Comparison of ENCODE assay signal across 8 cellular contexts in the genomic region with DNA sequence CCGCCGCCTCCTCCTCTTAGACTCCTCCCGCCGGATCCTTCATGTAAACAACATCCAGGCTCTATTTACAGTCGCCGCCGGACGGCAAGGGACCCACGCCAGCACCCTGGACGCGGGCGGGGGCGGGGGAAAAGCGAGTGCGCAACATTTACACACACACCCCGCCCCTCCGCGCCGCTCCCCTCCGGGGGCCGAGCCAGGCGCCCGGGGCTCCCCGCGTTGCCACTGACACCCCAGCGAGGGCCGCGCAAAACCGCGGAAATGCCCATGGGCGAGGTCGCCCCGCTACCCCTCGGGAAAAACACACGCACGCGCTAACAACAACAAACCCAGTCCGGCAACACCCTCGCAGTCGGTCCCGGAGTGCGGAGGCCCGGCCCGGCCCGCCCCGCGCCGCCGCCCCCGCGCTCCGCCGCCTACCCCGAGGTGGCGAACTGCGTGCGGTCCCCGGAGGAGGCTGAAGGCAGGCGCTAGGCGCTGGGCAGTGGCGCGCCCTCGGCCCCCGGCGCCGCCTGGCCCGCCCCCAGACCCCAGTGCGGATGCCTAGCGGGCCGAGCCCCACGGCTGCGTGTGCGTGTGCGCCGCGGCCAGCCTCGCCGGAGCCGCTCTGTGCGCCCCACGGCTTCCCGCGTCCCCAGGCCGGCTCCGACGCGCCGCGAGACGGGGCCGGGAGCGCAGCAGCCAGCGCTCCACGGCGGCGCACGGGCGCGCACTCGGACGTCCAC.
DNase-seq lines count a peak whose midpoint lies in the region; ATAC-seq and TF ChIP-seq lines count a peak whose summit lies in the region.

No MANE protein-coding gene starts in this region.

- peak; percentile 74 for DNase-seq in ELR (ENCODE audit: low read depth)
- peak; percentile 39 for DNase-seq in NCI-H2107 (lab: John Stamatoyannopoulos, UW)
- peak; percentile 70 to 78 for DNase-seq in activated CD4-positive, alpha-beta T cell treated with anti-CD3 and anti-CD28 coated beads for 4 hours
- DNase-seq in chondrocyte (ENCODE audit: low spot score) = peak; percentile 87
- peak; percentile 32 to 48 for DNase-seq in stimulated activated CD4-positive, alpha-beta T cell treated with anti-CD3 and anti-CD28 coated beads, Interleukin-15, amount 100 ng/mL, for 48 hours (ENCODE audit: low read depth in 2 of 2)

- peaks cover 38% of the 10 kb centered on the region for H3K4me1 Mint-ChIP-seq in chondrocyte (ENCODE audit: low read depth)

- H3K9me3 ChIP-seq in HEK293 (ENCODE audit: control insufficient read depth, insufficient read depth, low read depth, low read length) = no peaks in the 10 kb centered on the region

- CTCF ChIA-PET in HEK293 (lab: Yijun Ruan, JAX) = interaction anchor here (4.9 kb wide), 1 partner anchor 8 kb away, joined by 47 read pairs; no protein-coding TSS in a partner anchor

- no peak for TF ChIP-seq CTCF in HEK293 (tag by site-specific recombination; IDR thresholded peaks at IDR 0.05)
- TF ChIP-seq CTCF in chondrocyte (IDR thresholded peaks at IDR 0.05) = no peak

- H3K36me3 ChIP-seq in HEK293 (ENCODE audit: control insufficient read depth in 2 of 2, insufficient read depth in 1 of 2, low read length in 2 of 2) = no peaks in the 10 kb centered on the region

- H3K4me1 ChIP-seq in HEK293 (ENCODE audit: control insufficient read depth, insufficient read depth, low read length) = peaks cover 13% of the 10 kb centered on the region

- H3K27ac ChIP-seq in HEK293 (ENCODE audit: extremely low read depth, low read depth, low read length) = peak overlapping the region; percentile 91
- peak overlapping the region; percentile 99 for H3K27ac ChIP-seq in layer of hippocampus (ENCODE audit: low read depth, low read length)

- peak overlapping the region; percentile 75 for H3K4me3 ChIP-seq in HEK293 (ENCODE audit: low read depth, low read length)

- H3K27me3 ChIP-seq in layer of hippocampus (ENCODE audit: control insufficient read depth, insufficient read depth, low read length) = no peaks in the 10 kb centered on the region

- H3K27me3 Mint-ChIP-seq in chondrocyte (ENCODE audit: low read depth) = peaks cover 4% of the 10 kb centered on the region

- H3K4me3 Mint-ChIP-seq in chondrocyte (ENCODE audit: unreplicated experiment) = peak overlapping the region; percentile 80

- H3K27ac Mint-ChIP-seq in chondrocyte (ENCODE audit: unreplicated experiment) = peak overlapping the region; percentile 74

- H3K9me3 Mint-ChIP-seq in chondrocyte (ENCODE audit: low read depth) = no peaks in the 10 kb centered on the region

- POLR2A ChIA-PET in HEK293 (lab: Yijun Ruan, JAX) = interaction anchor here (1.0 kb wide), 1 partner anchor 142 kb away, joined by 3 read pairs; no protein-coding TSS in a partner anchor

- no peak for ATAC-seq in GM18858 (IDR thresholded peaks at IDR 0.05; ENCODE audit: unreplicated experiment)

- no peaks in the 10 kb centered on the region for H3K36me3 Mint-ChIP-seq in chondrocyte (ENCODE audit: low read depth)

TF ChIP-seq in HEK293, 187 proteins besides CTCF, POLR2A, EP300 and RAD21 (continues in another document):
- TF ChIP-seq KLF8 (tag by site-specific recombination; IDR thresholded peaks at IDR 0.05) = peak; percentile 88
- peak; percentile 86; the same call in 1 of the 2 replicates for TF ChIP-seq ZEB2 (tag by site-specific recombination; IDR thresholded peaks at IDR 0.05)
- no peak for TF ChIP-seq ZNF184 (tag by site-specific recombination; IDR thresholded peaks at IDR 0.05)
- TF ChIP-seq ZNF202 (tag by site-specific recombination; IDR thresholded peaks at IDR 0.05; ENCODE audit: borderline replicate concordance) = no peak
- TF ChIP-seq SP2 (tag by site-specific recombination; IDR thresholded peaks at IDR 0.05) = peak; percentile 79
- TF ChIP-seq, protein P1, sequence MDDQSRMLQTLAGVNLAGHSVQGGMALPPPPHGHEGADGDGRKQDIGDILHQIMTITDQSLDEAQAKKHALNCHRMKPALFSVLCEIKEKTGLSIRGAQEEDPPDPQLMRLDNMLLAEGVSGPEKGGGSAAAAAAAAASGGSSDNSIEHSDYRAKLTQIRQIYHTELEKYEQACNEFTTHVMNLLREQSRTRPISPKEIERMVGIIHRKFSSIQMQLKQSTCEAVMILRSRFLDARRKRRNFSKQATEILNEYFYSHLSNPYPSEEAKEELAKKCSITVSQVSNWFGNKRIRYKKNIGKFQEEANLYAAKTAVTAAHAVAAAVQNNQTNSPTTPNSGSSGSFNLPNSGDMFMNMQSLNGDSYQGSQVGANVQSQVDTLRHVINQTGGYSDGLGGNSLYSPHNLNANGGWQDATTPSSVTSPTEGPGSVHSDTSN (CRISPR knock-in tag; IDR thresholded peaks at IDR 0.05) = peak; percentile 41; the same call in 1 of the 2 replicates
- TF ChIP-seq, protein P2, sequence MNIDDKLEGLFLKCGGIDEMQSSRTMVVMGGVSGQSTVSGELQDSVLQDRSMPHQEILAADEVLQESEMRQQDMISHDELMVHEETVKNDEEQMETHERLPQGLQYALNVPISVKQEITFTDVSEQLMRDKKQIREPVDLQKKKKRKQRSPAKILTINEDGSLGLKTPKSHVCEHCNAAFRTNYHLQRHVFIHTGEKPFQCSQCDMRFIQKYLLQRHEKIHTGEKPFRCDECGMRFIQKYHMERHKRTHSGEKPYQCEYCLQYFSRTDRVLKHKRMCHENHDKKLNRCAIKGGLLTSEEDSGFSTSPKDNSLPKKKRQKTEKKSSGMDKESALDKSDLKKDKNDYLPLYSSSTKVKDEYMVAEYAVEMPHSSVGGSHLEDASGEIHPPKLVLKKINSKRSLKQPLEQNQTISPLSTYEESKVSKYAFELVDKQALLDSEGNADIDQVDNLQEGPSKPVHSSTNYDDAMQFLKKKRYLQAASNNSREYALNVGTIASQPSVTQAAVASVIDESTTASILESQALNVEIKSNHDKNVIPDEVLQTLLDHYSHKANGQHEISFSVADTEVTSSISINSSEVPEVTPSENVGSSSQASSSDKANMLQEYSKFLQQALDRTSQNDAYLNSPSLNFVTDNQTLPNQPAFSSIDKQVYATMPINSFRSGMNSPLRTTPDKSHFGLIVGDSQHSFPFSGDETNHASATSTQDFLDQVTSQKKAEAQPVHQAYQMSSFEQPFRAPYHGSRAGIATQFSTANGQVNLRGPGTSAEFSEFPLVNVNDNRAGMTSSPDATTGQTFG (tag by site-specific recombination; IDR thresholded peaks at IDR 0.05; ENCODE audit: borderline replicate concordance) = no peak
- peak; percentile 79 for TF ChIP-seq SP7 (tag by site-specific recombination; IDR thresholded peaks at IDR 0.05)
- no peak for TF ChIP-seq ZNF624 (tag by site-specific recombination; IDR thresholded peaks at IDR 0.05)
- TF ChIP-seq ZNF174 (tag by site-specific recombination; IDR thresholded peaks at IDR 0.05) = no peak
- no peak for TF ChIP-seq ZNF416 (tag by site-specific recombination; IDR thresholded peaks at IDR 0.05)
- TF ChIP-seq, protein P3, sequence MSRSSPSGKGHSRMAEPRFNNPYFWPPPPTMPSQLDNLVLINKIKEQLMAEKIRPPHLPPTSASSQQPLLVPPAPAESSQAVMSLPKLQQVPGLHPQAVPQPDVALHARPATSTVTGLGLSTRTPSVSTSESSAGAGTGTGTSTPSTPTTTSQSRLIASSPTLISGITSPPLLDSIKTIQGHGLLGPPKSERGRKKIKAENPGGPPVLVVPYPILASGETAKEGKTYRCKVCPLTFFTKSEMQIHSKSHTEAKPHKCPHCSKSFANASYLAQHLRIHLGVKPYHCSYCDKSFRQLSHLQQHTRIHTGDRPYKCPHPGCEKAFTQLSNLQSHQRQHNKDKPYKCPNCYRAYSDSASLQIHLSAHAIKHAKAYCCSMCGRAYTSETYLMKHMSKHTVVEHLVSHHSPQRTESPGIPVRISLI (tag by site-specific recombination; IDR thresholded peaks at IDR 0.05) = no peak
- TF ChIP-seq ZNF473 (tag by site-specific recombination; IDR thresholded peaks at IDR 0.05) = no peak
- no peak for TF ChIP-seq ZNF132 (tag by site-specific recombination; IDR thresholded peaks at IDR 0.05; ENCODE audit: borderline replicate concordance)
- TF ChIP-seq, protein P4, sequence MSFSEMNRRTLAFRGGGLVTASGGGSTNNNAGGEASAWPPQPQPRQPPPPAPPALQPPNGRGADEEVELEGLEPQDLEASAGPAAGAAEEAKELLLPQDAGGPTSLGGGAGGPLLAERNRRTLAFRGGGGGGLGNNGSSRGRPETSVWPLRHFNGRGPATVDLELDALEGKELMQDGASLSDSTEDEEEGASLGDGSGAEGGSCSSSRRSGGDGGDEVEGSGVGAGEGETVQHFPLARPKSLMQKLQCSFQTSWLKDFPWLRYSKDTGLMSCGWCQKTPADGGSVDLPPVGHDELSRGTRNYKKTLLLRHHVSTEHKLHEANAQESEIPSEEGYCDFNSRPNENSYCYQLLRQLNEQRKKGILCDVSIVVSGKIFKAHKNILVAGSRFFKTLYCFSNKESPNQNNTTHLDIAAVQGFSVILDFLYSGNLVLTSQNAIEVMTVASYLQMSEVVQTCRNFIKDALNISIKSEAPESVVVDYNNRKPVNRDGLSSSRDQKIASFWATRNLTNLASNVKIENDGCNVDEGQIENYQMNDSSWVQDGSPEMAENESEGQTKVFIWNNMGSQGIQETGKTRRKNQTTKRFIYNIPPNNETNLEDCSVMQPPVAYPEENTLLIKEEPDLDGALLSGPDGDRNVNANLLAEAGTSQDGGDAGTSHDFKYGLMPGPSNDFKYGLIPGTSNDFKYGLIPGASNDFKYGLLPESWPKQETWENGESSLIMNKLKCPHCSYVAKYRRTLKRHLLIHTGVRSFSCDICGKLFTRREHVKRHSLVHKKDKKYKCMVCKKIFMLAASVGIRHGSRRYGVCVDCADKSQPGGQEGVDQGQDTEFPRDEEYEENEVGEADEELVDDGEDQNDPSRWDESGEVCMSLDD (tag by site-specific recombination; IDR thresholded peaks at IDR 0.05) = peak; percentile 79; the same call in 1 of the 2 replicates
- TF ChIP-seq ZNF266 (tag by site-specific recombination; IDR thresholded peaks at IDR 0.05; ENCODE audit: low read depth) = no peak
- TF ChIP-seq, protein P5, sequence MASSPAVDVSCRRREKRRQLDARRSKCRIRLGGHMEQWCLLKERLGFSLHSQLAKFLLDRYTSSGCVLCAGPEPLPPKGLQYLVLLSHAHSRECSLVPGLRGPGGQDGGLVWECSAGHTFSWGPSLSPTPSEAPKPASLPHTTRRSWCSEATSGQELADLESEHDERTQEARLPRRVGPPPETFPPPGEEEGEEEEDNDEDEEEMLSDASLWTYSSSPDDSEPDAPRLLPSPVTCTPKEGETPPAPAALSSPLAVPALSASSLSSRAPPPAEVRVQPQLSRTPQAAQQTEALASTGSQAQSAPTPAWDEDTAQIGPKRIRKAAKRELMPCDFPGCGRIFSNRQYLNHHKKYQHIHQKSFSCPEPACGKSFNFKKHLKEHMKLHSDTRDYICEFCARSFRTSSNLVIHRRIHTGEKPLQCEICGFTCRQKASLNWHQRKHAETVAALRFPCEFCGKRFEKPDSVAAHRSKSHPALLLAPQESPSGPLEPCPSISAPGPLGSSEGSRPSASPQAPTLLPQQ (tag by site-specific recombination; IDR thresholded peaks at IDR 0.05) = peak; percentile 85
